18 cellular contexts compared by ENCODE assay signal in genomic region chr7:130954918-130955559, GRCh38.
DNase-seq lines count a peak whose midpoint lies in the region; ATAC-seq and TF ChIP-seq lines count a peak whose summit lies in the region.
"Had no signal": no experiment of that assay in that cellular context is flagged by ENCODE, and none has a peak within 500 bp of the region (broad histone marks: within the 10 kb centered on the region; RNA-seq: fewer than 3 reads in every experiment).

No MANE protein-coding gene starts in this region.

- peaks cover 68% of the 10 kb centered on the region for H3K4me1 Mint-ChIP-seq in CD8-positive, alpha-beta T cell (ENCODE audit: low read depth)
- H3K4me1 Mint-ChIP-seq in chondrocyte (ENCODE audit: low read depth), result peaks cover 49% of the 10 kb centered on the region

- peaks cover 46% of the 10 kb centered on the region for H3K36me3 Mint-ChIP-seq in CD8-positive, alpha-beta T cell
- peaks cover 4% of the 10 kb centered on the region for H3K36me3 Mint-ChIP-seq in chondrocyte (ENCODE audit: low read depth)

- H3K27me3 Mint-ChIP-seq in CD8-positive, alpha-beta T cell (ENCODE audit: low read depth), result no peaks in the 10 kb centered on the region
- H3K27me3 Mint-ChIP-seq in chondrocyte (ENCODE audit: low read depth), result no peaks in the 10 kb centered on the region
- H3K27me3 Mint-ChIP-seq: stimulated activated naive B cell treated with anti-CD40 and anti-IgM and Interleukin-4, amounts not matched to agents 10 μg/mL and 1 μg/mL and 100 μg/mL, for 72 hours had no signal

- H3K9me3 Mint-ChIP-seq in CD8-positive, alpha-beta T cell, result no peaks in the 10 kb centered on the region
- H3K9me3 Mint-ChIP-seq in chondrocyte (ENCODE audit: low read depth), result peaks cover 3% of the 10 kb centered on the region
- H3K9me3 Mint-ChIP-seq: stimulated activated naive B cell treated with anti-CD40 and anti-IgM and Interleukin-4, amounts not matched to agents 10 μg/mL and 1 μg/mL and 100 μg/mL, for 72 hours had no signal

- H3K27me3 ChIP-seq in A673 (replicated peaks; ENCODE audit: insufficient read depth, low read depth, low read length, poor library complexity) (no peaks in the 10 kb centered on the region), upper lobe of right lung (no peaks in the 10 kb centered on the region)
- no peaks in the 10 kb centered on the region for H3K27me3 ChIP-seq in CD8-positive, alpha-beta T cell (ENCODE audit: insufficient read depth, low read length)
- H3K27me3 ChIP-seq: vagina had no signal

- TF ChIP-seq CTCF in A673 (conservative IDR thresholded peaks at IDR 0.05; ENCODE audit: low read depth, low read length), result no peak
- TF ChIP-seq CTCF in CD8-positive, alpha-beta T cell (IDR thresholded peaks at IDR 0.05), result no peak
- TF ChIP-seq CTCF in chondrocyte (IDR thresholded peaks at IDR 0.05), result no peak
- TF ChIP-seq CTCF in upper lobe of right lung (IDR thresholded peaks at IDR 0.05), result no peak

- H3K4me1 ChIP-seq in A673 (ENCODE audit: insufficient read depth, low read length, poor library complexity, severe bottlenecking) (peaks cover 75% of the 10 kb centered on the region), upper lobe of right lung (peaks cover 20% of the 10 kb centered on the region)
- H3K4me1 ChIP-seq in CD8-positive, alpha-beta T cell (ENCODE audit: insufficient read depth, low read length), result peaks cover 65% of the 10 kb centered on the region

- peak overlapping the region; percentile 72 for H3K27ac Mint-ChIP-seq in CD8-positive, alpha-beta T cell
- H3K27ac Mint-ChIP-seq in chondrocyte (ENCODE audit: unreplicated experiment), result peak overlapping the region; percentile 27

- intact Hi-C loops in A673 (cut with micrococcal nuclease; ENCODE audit: unreplicated experiment), result loop anchor here (5.0 kb wide), 1 partner anchor 82 kb away; no protein-coding TSS in a partner anchor
- intact Hi-C loops in CD8-positive, alpha-beta T cell (cut with DNase I, micrococcal nuclease), result no loop called here
- intact Hi-C loops in upper lobe of right lung (cut with DNase I), result no loop called here

- H3K4me3 ChIP-seq in A673 (ENCODE audit: low read depth, low read length, poor library complexity, severe bottlenecking) (peak overlapping the region; percentile 61), upper lobe of right lung (no peak overlapping the region)
- H3K4me3 ChIP-seq in CD8-positive, alpha-beta T cell (ENCODE audit: low read depth, low read length), result no peak overlapping the region
- H3K4me3 ChIP-seq: HAP-1, vagina had no signal

- CTCF ChIA-PET in A673 (lab: Charles Lee), result interaction anchor here (0.6 kb wide), 1 partner anchor 75 kb away, joined by 8 read pairs; no protein-coding TSS in a partner anchor
- CTCF ChIA-PET in CD8-positive, alpha-beta T cell (lab: Charles Lee), result interaction anchor here (0.8 to 1.7 kb wide), 3 partner anchors 27 to 85 kb away, joined by 3 to 6 read pairs (median 3); no protein-coding TSS in a partner anchor

- H3K9me3 ChIP-seq in A673 (ENCODE audit: low read depth, low read length, poor library complexity, severe bottlenecking) (no peaks in the 10 kb centered on the region), upper lobe of right lung (no peaks in the 10 kb centered on the region)
- H3K9me3 ChIP-seq in CD8-positive, alpha-beta T cell (ENCODE audit: low read length), result no peaks in the 10 kb centered on the region
- H3K9me3 ChIP-seq: HAP-1, vagina had no signal

- peak overlapping the region; percentile 8 for H3K4me3 Mint-ChIP-seq in CD8-positive, alpha-beta T cell
- H3K4me3 Mint-ChIP-seq in chondrocyte (ENCODE audit: unreplicated experiment), result no peak overlapping the region

- BruUV-seq in A673 (replicated peaks; lab: Mats Ljungman, UMichigan), result no TSS peak

- POLR2A ChIA-PET in A673 (lab: Charles Lee; ENCODE audit: low non-redundant PET), result interaction anchor here (0.6 to 0.8 kb wide), 3 partner anchors 16 to 437 kb away, joined by 3 to 4 read pairs (median 3); no protein-coding TSS in a partner anchor
- POLR2A ChIA-PET in CD8-positive, alpha-beta T cell (lab: Charles Lee), result interaction anchor here (1.1 to 1.2 kb wide), 2 partner anchors 8 to 9 kb away, joined by 3 read pairs; no protein-coding TSS in a partner anchor

- peaks cover 80% of the 10 kb centered on the region for H3K36me3 ChIP-seq in A673 (ENCODE audit: insufficient read depth, low read length, poor library complexity, severe bottlenecking)
- H3K36me3 ChIP-seq in CD8-positive, alpha-beta T cell (ENCODE audit: insufficient read depth, low read length), result no peaks in the 10 kb centered on the region
- H3K36me3 ChIP-seq in upper lobe of right lung, result peaks cover 33% of the 10 kb centered on the region
- H3K36me3 ChIP-seq: vagina had no signal

- H3K27ac ChIP-seq in A673 (ENCODE audit: low read depth, low read length, poor library complexity, severe bottlenecking) (peak overlapping the region; percentile 12), upper lobe of right lung (no peak overlapping the region)
- H3K27ac ChIP-seq in CD8-positive, alpha-beta T cell (ENCODE audit: low read depth, low read length), result no peak overlapping the region
- H3K27ac ChIP-seq: vagina had no signal

- DNase-seq in A673 (ENCODE audit: low spot score) (no peak), RKO (ENCODE audit: low spot score) (peak; percentile 90), chondrocyte (ENCODE audit: low spot score) (no peak), NCI-H345 (lab: John Stamatoyannopoulos, UW) (no peak), upper lobe of right lung (no peak), NCI-H446 treated with DMSO at 0.1 percent for 48 hours (lab: John Stamatoyannopoulos, UW) (no peak)
- no peak for DNase-seq in CD8-positive, alpha-beta T cell
- DNase-seq: activated CD8-positive, alpha-beta memory T cell treated with anti-CD3 and anti-CD28 coated beads, Interleukin-2, amount 50 U/mL, for 4 hours; cortex of kidney; DMS79 treated with DMSO at 0.1 percent for 48 hours; erythroblast; head of caudate nucleus; KBM-7; NCI-H1417; stimulated activated naive B cell treated with anti-CD40 and anti-IgM and Interleukin-4, amounts not matched to agents 10 μg/mL and 1 μg/mL and 100 μg/mL, for 72 hours had no signal

- ATAC-seq in CD8-positive, alpha-beta T cell, result no peak
- no peak for ATAC-seq in upper lobe of right lung
- no peak for ATAC-seq in HG03460 (IDR thresholded peaks at IDR 0.05; ENCODE audit: unreplicated experiment)
- ATAC-seq: stimulated activated naive B cell treated with anti-CD40 and anti-IgM and Interleukin-4, amounts not matched to agents 10 μg/mL and 1 μg/mL and 100 μg/mL, for 72 hours had no signal
